ENCODE assay signal across 34 cellular contexts in genomic region chr19:10026744-10027143, GRCh38. TPM values are rescaled to one million over a fixed set of nuclear protein-coding genes. Genes with fewer than 3 reads are reported as not detected.
"Had no signal": no experiment of that assay in that cellular context is flagged by ENCODE, and none has a peak within 500 bp of the region (broad histone marks: within the 10 kb centered on the region; RNA-seq: fewer than 3 reads in every experiment).

No MANE protein-coding gene starts in this region.

- H3K9ac ChIP-seq: neural progenitor cell had no signal

- H3K36me3 Mint-ChIP-seq: naive thymus-derived CD4-positive, alpha-beta T cell; neural progenitor cell; stimulated activated memory B cell treated with anti-CD40 and anti-IgM and Interleukin-4, amounts not matched to agents 10 μg/mL and 1 μg/mL and 100 μg/mL, for 72 hours had no signal

- H3K9me3 ChIP-seq: colonic mucosa, gastrocnemius medialis, psoas muscle, spleen, thoracic aorta, tibial nerve, upper lobe of right lung, uterus had no signal

- H3K4me3 ChIP-seq: colonic mucosa, gastrocnemius medialis, hepatocyte, psoas muscle, skin epidermis, tibial nerve, upper lobe of right lung, uterus had no signal

- H3K27me3 ChIP-seq: colonic mucosa, gastrocnemius medialis, hepatocyte, uterus had no signal

- H3K27ac ChIP-seq: colonic mucosa, epithelial cell of prostate, gastrocnemius medialis, hepatocyte, neural progenitor cell, psoas muscle, spleen, thoracic aorta, upper lobe of right lung, uterus had no signal

- H3K4me1 ChIP-seq: colonic mucosa, gastrocnemius medialis, psoas muscle, uterus had no signal

- H3K27ac Mint-ChIP-seq: dendritic cell treated with granulocyte-macrophage colony-stimulating factor and Interleukin-4, amounts not matched to agents 40 ng/mL and 50 ng/mL, for 4 days; endodermal cell; naive thymus-derived CD4-positive, alpha-beta T cell; neural progenitor cell; stimulated activated memory B cell treated with anti-CD40 and anti-IgM and Interleukin-4, amounts not matched to agents 10 μg/mL and 1 μg/mL and 100 μg/mL, for 72 hours had no signal

- H3K36me3 ChIP-seq: colonic mucosa, gastrocnemius medialis, neural progenitor cell, spleen, thoracic aorta, tibial nerve, upper lobe of right lung, uterus had no signal

- H3K79me2 ChIP-seq: hepatocyte had no signal

- H2AFZ ChIP-seq: hepatocyte, neural progenitor cell had no signal

- H3K4me3 Mint-ChIP-seq: dendritic cell treated with granulocyte-macrophage colony-stimulating factor and Interleukin-4, amounts not matched to agents 40 ng/mL and 50 ng/mL, for 4 days; naive thymus-derived CD4-positive, alpha-beta T cell; nephron; stimulated activated memory B cell treated with anti-CD40 and anti-IgM and Interleukin-4, amounts not matched to agents 10 μg/mL and 1 μg/mL and 100 μg/mL, for 72 hours had no signal

- DNase-seq: colonic mucosa; effector CD8-positive, alpha-beta T cell; endodermal cell; gastrocnemius medialis; head of caudate nucleus; kidney; mesenchymal stem cell; midbrain; naive thymus-derived CD4-positive, alpha-beta T cell; psoas muscle; right cardiac atrium; spleen; stimulated activated CD4-positive, alpha-beta T cell treated with anti-CD3 and anti-CD28 coated beads, Interleukin-4, amount 100 ng/mL, for 4 hours; stimulated activated naive CD8-positive, alpha-beta T cell treated with anti-CD3 and anti-CD28 coated beads, Interleukin-15, Interleukin-2, amounts not matched to agents 100 U/mL and 50 U/mL, for 24 hours; substantia nigra; upper lobe of right lung; uterus had no signal

- H3K9me3 Mint-ChIP-seq: dendritic cell treated with granulocyte-macrophage colony-stimulating factor and Interleukin-4, amounts not matched to agents 40 ng/mL and 50 ng/mL, for 4 days; endodermal cell; naive thymus-derived CD4-positive, alpha-beta T cell; nephron; neural progenitor cell; stimulated activated memory B cell treated with anti-CD40 and anti-IgM and Interleukin-4, amounts not matched to agents 10 μg/mL and 1 μg/mL and 100 μg/mL, for 72 hours had no signal

- ATAC-seq: stimulated activated naive CD8-positive, alpha-beta T cell treated with anti-CD3 and anti-CD28 coated beads, Interleukin-15, Interleukin-2, amounts not matched to agents 100 U/mL and 50 U/mL, for 24 hours had no signal

- H3K4me1 Mint-ChIP-seq: endodermal cell; neural progenitor cell; stimulated activated memory B cell treated with anti-CD40 and anti-IgM and Interleukin-4, amounts not matched to agents 10 μg/mL and 1 μg/mL and 100 μg/mL, for 72 hours had no signal

RNA-seq across cellular contexts. Expression of gene RDH8, which starts 13.5 kb away (rescaled TPM):
- total RNA-seq: endodermal cell; esophagus mucosa; gastrocnemius medialis; glomerular endothelial cell; hepatocyte; kidney; left lobe of liver; lower leg skin; lung microvascular endothelial cell; mucosa of gallbladder; naive thymus-derived CD4-positive, alpha-beta T cell; osteoblast; psoas muscle; renal cortical epithelial cell; right cardiac atrium; spleen; thoracic aorta; tibial nerve; upper lobe of right lung; uterus had no signal
- polyA plus RNA-seq: hepatocyte; naive thymus-derived CD4-positive, alpha-beta T cell; psoas muscle; right cardiac atrium; spleen had no signal

RNA-seq across cellular contexts. Expression of gene COL5A3, which starts 16.4 kb away (rescaled TPM):
- total RNA-seq: renal cortical epithelial cell had no signal
- polyA plus RNA-seq: naive thymus-derived CD4-positive, alpha-beta T cell had no signal
